ENCODE assay signal across 33 cellular contexts in the genomic region with DNA sequence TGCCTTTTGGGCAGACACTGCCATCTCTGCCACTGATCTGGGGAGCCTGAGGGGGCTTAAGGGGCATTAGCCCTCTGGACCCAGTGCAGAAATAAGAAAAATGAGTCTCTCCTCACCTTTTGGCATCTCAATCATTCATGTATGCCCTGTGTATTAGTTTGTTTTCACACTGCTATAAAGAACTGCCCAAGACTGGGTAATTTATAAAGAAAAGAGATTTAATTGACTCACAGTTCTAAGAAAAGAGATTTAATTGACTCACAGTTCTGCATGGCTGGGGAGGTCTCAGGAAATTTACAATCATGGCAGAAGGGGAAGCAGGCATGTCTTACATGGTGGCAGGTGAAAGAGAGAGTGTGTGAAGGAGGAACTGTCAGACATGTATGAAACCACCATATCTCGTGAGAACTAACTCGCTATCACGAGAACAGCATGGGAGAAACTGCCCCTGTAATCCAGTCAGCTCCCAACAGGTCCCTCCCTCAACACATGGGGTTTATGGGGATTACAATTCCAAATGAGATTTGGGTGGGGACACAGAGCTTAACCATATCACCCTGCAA. TPM values are rescaled to one million over a fixed set of nuclear protein-coding genes. Genes with fewer than 3 reads are reported as not detected.
"Had no signal": no experiment of that assay in that cellular context is flagged by ENCODE, and none has a peak within 500 bp of the region (broad histone marks: within the 10 kb centered on the region; RNA-seq: fewer than 3 reads in every experiment).

No MANE protein-coding gene starts in this region.

- H3K27me3 ChIP-seq: breast epithelium, colonic mucosa, gastrocnemius medialis, left lung, ovary, right lobe of liver, tibial nerve had no signal

- H3K4me1 ChIP-seq: breast epithelium, colonic mucosa, gastrocnemius medialis, right lobe of liver had no signal

- H3K4me3 ChIP-seq: breast epithelium, colonic mucosa, dorsolateral prefrontal cortex, gastrocnemius medialis, left lung, lung, ovary, right lobe of liver, tibial nerve had no signal

- H3K4me3 Mint-ChIP-seq: activated naive CD4-positive, alpha-beta T cell treated with anti-CD3 and anti-CD28 coated beads, Interleukin-2, amount 10 ng/mL, durations not matched to agents 7 days and 5 days; activated naive CD8-positive, alpha-beta T cell treated with anti-CD3 and anti-CD28 coated beads, Interleukin-2, amount 50 U/mL, for 24 hours; activated T-cell treated with anti-CD3 and anti-CD28 coated beads, Interleukin-2, amount 50 U/mL, for 24 hours; central memory CD8-positive, alpha-beta T cell; mesothelial cell of epicardium; nephron progenitor cell; stimulated activated naive B cell treated with anti-CD40 and anti-IgM and Interleukin-4, amounts not matched to agents 10 μg/mL and 1 μg/mL and 100 μg/mL, for 72 hours; T-helper 1 cell treated with Interleukin-12 subunit alpha and Interleukin-12 subunit beta and Interleukin-4 antibody, amounts not matched to agents 30 μg/mL and 1 μg/mL, for 36 hours had no signal

- H3K36me3 ChIP-seq: breast epithelium, colonic mucosa, gastrocnemius medialis, left lung, ovary, right lobe of liver, tibial nerve had no signal

- H3K36me3 Mint-ChIP-seq: activated naive CD4-positive, alpha-beta T cell treated with anti-CD3 and anti-CD28 coated beads, Interleukin-2, amount 10 ng/mL, durations not matched to agents 7 days and 5 days; mesothelial cell of epicardium had no signal

- H3K9me3 ChIP-seq: breast epithelium, colonic mucosa, gastrocnemius medialis, left lung, ovary, right lobe of liver, tibial nerve had no signal

- H3K4me1 Mint-ChIP-seq: activated naive CD4-positive, alpha-beta T cell treated with anti-CD3 and anti-CD28 coated beads, Interleukin-2, amount 10 ng/mL, durations not matched to agents 7 days and 5 days; activated naive CD8-positive, alpha-beta T cell treated with anti-CD3 and anti-CD28 coated beads, Interleukin-2, amount 50 U/mL, for 24 hours; central memory CD8-positive, alpha-beta T cell; nephron progenitor cell; stimulated activated naive B cell treated with anti-CD40 and anti-IgM and Interleukin-4, amounts not matched to agents 10 μg/mL and 1 μg/mL and 100 μg/mL, for 72 hours had no signal

- H3K27me3 Mint-ChIP-seq: activated naive CD8-positive, alpha-beta T cell treated with anti-CD3 and anti-CD28 coated beads, Interleukin-2, amount 50 U/mL, for 24 hours had no signal

- ATAC-seq: activated naive CD8-positive, alpha-beta T cell treated with anti-CD3 and anti-CD28 coated beads, Interleukin-2, amount 50 U/mL, for 24 hours; gastrocnemius medialis; left lung had no signal

- H3K9me3 Mint-ChIP-seq: activated naive CD4-positive, alpha-beta T cell treated with anti-CD3 and anti-CD28 coated beads, Interleukin-2, amount 10 ng/mL, durations not matched to agents 7 days and 5 days; activated naive CD8-positive, alpha-beta T cell treated with anti-CD3 and anti-CD28 coated beads, Interleukin-2, amount 50 U/mL, for 24 hours; activated T-cell treated with anti-CD3 and anti-CD28 coated beads, Interleukin-2, amount 50 U/mL, for 24 hours; central memory CD8-positive, alpha-beta T cell; mesothelial cell of epicardium; nephron progenitor cell; T-helper 1 cell treated with Interleukin-12 subunit alpha and Interleukin-12 subunit beta and Interleukin-4 antibody, amounts not matched to agents 30 μg/mL and 1 μg/mL, for 36 hours had no signal

- H3K27ac Mint-ChIP-seq: activated naive CD4-positive, alpha-beta T cell treated with anti-CD3 and anti-CD28 coated beads, Interleukin-2, amount 10 ng/mL, durations not matched to agents 7 days and 5 days; activated naive CD8-positive, alpha-beta T cell treated with anti-CD3 and anti-CD28 coated beads, Interleukin-2, amount 50 U/mL, for 24 hours; activated T-cell treated with anti-CD3 and anti-CD28 coated beads, Interleukin-2, amount 50 U/mL, for 24 hours; mesothelial cell of epicardium; nephron progenitor cell; progenitor cell of endocrine pancreas; stimulated activated naive B cell treated with anti-CD40 and anti-IgM and Interleukin-4, amounts not matched to agents 10 μg/mL and 1 μg/mL and 100 μg/mL, for 72 hours; T-helper 1 cell treated with Interleukin-12 subunit alpha and Interleukin-12 subunit beta and Interleukin-4 antibody, amounts not matched to agents 30 μg/mL and 1 μg/mL, for 36 hours had no signal

- DNase-seq: activated CD4-positive, alpha-beta T cell treated with anti-CD3 and anti-CD28 coated beads for 4 hours; activated CD4-positive, alpha-beta T cell treated with anti-CD3 and anti-CD28 coated beads, Interleukin-2, amount 50 U/mL, for 4 hours; activated CD8-positive, alpha-beta memory T cell treated with anti-CD3 and anti-CD28 coated beads, Interleukin-2, amount 50 U/mL, for 48 hours; activated gamma-delta T cell; activated naive CD4-positive, alpha-beta T cell treated with anti-CD3 and anti-CD28 coated beads, Interleukin-2, amount 10 ng/mL, durations not matched to agents 7 days and 5 days; activated naive CD8-positive, alpha-beta T cell treated with anti-CD3 and anti-CD28 coated beads, Interleukin-2, amount 50 U/mL, for 24 hours; activated T-cell treated with anti-CD3 and anti-CD28 coated beads, Interleukin-2, amount 50 U/mL, for 24 hours; colonic mucosa; dorsolateral prefrontal cortex; effector memory CD4-positive, alpha-beta T cell; gastrocnemius medialis; glutamatergic neuron; left lung; naive B cell; nephron progenitor cell; ovary; right lobe of liver; stimulated activated CD4-positive, alpha-beta T cell treated with anti-CD3 and anti-CD28 coated beads, Interleukin-12 subunit alpha, Interleukin-12 subunit beta, amount 100 ng/mL, for 4 hours; stimulated activated CD4-positive, alpha-beta T cell treated with anti-CD3 and anti-CD28 coated beads, Interleukin-4, amount 100 ng/mL, for 1 hour; stimulated activated naive B cell treated with anti-CD40 and anti-IgM and Interleukin-4, amounts not matched to agents 10 μg/mL and 1 μg/mL and 100 μg/mL, for 72 hours; T-helper 9 cell had no signal

- H3K27ac ChIP-seq: breast epithelium, colonic mucosa, dorsolateral prefrontal cortex, gastrocnemius medialis, ovary, right lobe of liver, tibial nerve, VCaP had no signal

RNA-seq across cellular contexts. Expression of gene GKN2, which starts 21.5 kb away (rescaled TPM):
- total RNA-seq: breast epithelium, dorsolateral prefrontal cortex, epithelial cell of proximal tubule, gastrocnemius medialis, mesothelial cell of epicardium, ovary, progenitor cell of endocrine pancreas, renal cortical epithelial cell, right lobe of liver, skeletal muscle tissue, tibial nerve, ureter had no signal

RNA-seq across cellular contexts. Expression of gene GKN1, which starts 43.2 kb away (rescaled TPM):
- total RNA-seq: breast epithelium, colonic mucosa, dorsolateral prefrontal cortex, epithelial cell of proximal tubule, gastrocnemius medialis, left lung, lung, mesothelial cell of epicardium, ovary, progenitor cell of endocrine pancreas, renal cortical epithelial cell, right lobe of liver, skeletal muscle tissue, tibial nerve, ureter had no signal
- polyA plus RNA-seq: ovary had no signal
